In the genomic region with DNA sequence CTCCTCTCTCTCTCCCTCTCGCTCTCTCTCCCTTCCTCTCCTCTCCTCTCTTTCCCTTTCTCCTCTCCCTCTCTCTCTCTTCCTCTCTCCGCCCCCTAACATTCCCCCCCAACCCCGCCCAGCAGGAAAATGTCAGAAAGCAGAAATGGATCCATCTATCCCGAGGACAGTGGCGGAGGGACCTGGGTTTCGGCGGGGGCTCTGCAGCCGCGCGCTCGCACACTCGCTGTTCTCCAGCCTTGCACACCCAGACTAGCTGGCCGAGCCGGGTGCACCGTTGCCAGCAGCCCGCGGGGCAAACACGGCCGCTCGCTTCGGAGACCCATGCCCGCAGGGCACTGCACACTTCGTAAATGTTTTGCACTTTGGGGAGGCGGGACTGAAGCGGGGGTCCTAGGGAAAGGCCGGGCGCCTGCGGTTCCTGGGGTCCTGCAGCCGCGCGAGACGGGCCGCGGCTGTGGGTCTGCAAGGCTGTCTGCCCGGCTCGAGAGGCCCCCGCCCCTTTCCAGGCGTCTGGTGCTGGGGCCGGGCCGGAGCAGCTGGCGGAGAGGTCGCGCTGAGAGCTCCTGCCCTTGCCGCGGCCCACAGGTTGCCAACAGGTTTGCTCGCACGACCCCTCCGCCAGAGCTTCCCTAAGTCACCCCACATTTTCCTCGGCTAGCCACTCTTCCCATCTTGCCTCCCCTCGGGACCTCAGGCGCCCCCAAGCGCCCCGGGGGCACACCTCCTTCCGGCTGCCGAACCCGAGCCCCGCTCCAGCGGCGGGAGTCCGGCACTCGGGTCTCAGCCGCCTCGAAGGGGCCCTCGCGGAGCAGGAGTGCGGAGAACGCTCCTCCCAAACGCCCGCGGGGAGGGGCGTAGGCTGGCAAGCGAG, we compare ENCODE assay signal across 8 cellular contexts. TPM values are rescaled to one million over a fixed set of nuclear protein-coding genes. Genes with fewer than 3 reads are reported as not detected.
A peak's percentile ranks its signal among the peaks of the same experiment; 100 is the strongest.
DNase-seq lines count a peak whose midpoint lies in the region; ATAC-seq and TF ChIP-seq lines count a peak whose summit lies in the region.

No MANE protein-coding gene starts in this region.

- POLR2A ChIA-PET in PC-9 (lab: Charles Lee; ENCODE audit: unreplicated experiment), result interaction anchor here (0.6 to 0.7 kb wide), 2 partner anchors 9 to 1038 kb away, joined by 3 to 4 read pairs; no protein-coding TSS in a partner anchor

- H3K27me3 Mint-ChIP-seq in osteocyte (ENCODE audit: unreplicated experiment), result no peaks in the 10 kb centered on the region

- peaks cover 25% of the 10 kb centered on the region for H3K4me1 Mint-ChIP-seq in osteocyte (ENCODE audit: unreplicated experiment)

- peaks cover 18% of the 10 kb centered on the region for H3K27me3 ChIP-seq in HAP-1 (ENCODE audit: low read depth)
- H3K27me3 ChIP-seq in PC-9 (ENCODE audit: insufficient read depth, low read depth), result peaks cover 42% of the 10 kb centered on the region
- no peaks in the 10 kb centered on the region for H3K27me3 ChIP-seq in vagina

- TF ChIP-seq CTCF in AG09309 (IDR thresholded peaks at IDR 0.05; ENCODE audit: control insufficient read depth, insufficient read depth, low read depth, low read length, missing control alignments) (no peak), PC-9 (conservative IDR thresholded peaks at IDR 0.05) (peak; percentile 62; the same call in 1 of the 2 replicates), osteocyte (IDR thresholded peaks at IDR 0.05) (no peak), vagina (IDR thresholded peaks at IDR 0.05) (no peak)

- peak overlapping the region; percentile 89 for H3K4me2 ChIP-seq in PC-9

- TF ChIP-seq POLR2A in vagina (IDR thresholded peaks at IDR 0.05), result no peak

- DNase-seq in AG09309 (ENCODE audit: low read depth) (no peak), HAP-1 (ENCODE audit: low spot score in 2 of 2) (peak; percentile 54 to 77), PC-9 (peak; percentile 51 to 83), activated gamma-delta T cell treated with Interleukin-2 at 50 U/mL for 16 hours (peak; percentile 59), glomerular visceral epithelial cell (ENCODE audit: extremely low spot score) (peak; percentile 69), osteocyte (ENCODE audit: extremely low spot score, unreplicated experiment) (no peak), vagina (ENCODE audit: extremely low spot score in 2 of 2) (no peak)

- no peak for ATAC-seq in HG02938 (IDR thresholded peaks at IDR 0.05; ENCODE audit: unreplicated experiment)

- no peaks in the 10 kb centered on the region for H3K79me2 ChIP-seq in PC-9 (ENCODE audit: low read depth)

- intact Hi-C loops in PC-9 (cut with micrococcal nuclease; ENCODE audit: unreplicated experiment), result loop anchor here (2.0 to 10.0 kb wide), 5 partner anchors 92 to 976 kb away; no protein-coding TSS in a partner anchor
- intact Hi-C loops in vagina (cut with DNase I), result loop anchor here (10.0 kb wide), 1 partner anchor 224 kb away; no protein-coding TSS in a partner anchor

- no peaks in the 10 kb centered on the region for H3K9me3 ChIP-seq in HAP-1
- H3K9me3 ChIP-seq in PC-9 (ENCODE audit: insufficient read depth, low read depth), result no peaks in the 10 kb centered on the region
- no peaks in the 10 kb centered on the region for H3K9me3 ChIP-seq in vagina

- H3K4me3 ChIP-seq in AG09309 (ENCODE audit: control insufficient read depth, low read depth, low read length) (peak overlapping the region; percentile 72), HAP-1 (peak overlapping the region; percentile 53), PC-9 (peak overlapping the region; percentile 77), vagina (peak overlapping the region; percentile 74 to 75)

- no peaks in the 10 kb centered on the region for H4K20me1 ChIP-seq in PC-9 (ENCODE audit: insufficient read depth)

- no peaks in the 10 kb centered on the region for H3K36me3 Mint-ChIP-seq in osteocyte (ENCODE audit: unreplicated experiment)

- H3K4me1 ChIP-seq in HAP-1, result no peaks in the 10 kb centered on the region; the same call in 1 of the 2 replicates
- H3K4me1 ChIP-seq in PC-9 (replicated peaks; ENCODE audit: insufficient read depth), result no peaks in the 10 kb centered on the region; the same call in 1 of the 2 replicates
- H3K4me1 ChIP-seq in vagina, result peaks cover 33% of the 10 kb centered on the region

- no peaks in the 10 kb centered on the region for H3K9me3 Mint-ChIP-seq in osteocyte (ENCODE audit: unreplicated experiment)

- in situ Hi-C loops in HAP-1 (cut with MboI; ENCODE audit: low sequenced_read_pairs), result no loop called here

- H3K27ac Mint-ChIP-seq in osteocyte (ENCODE audit: unreplicated experiment), result peak overlapping the region; percentile 94

- no peaks in the 10 kb centered on the region for H3K9me2 ChIP-seq in PC-9 (ENCODE audit: insufficient read depth)

- H2AFZ ChIP-seq in PC-9, result peak overlapping the region; percentile 87

- peaks cover 5% of the 10 kb centered on the region; the same call in 1 of the 2 replicates for H3F3A ChIP-seq in PC-9 (ENCODE audit: insufficient read depth, low read depth)

- no TSS peak for BruUV-seq in PC-9 (replicated peaks; lab: Mats Ljungman, UMichigan)

- CTCF ChIA-PET in PC-9 (lab: Charles Lee), result interaction anchor here (0.7 to 1.0 kb wide), 3 partner anchors 93 to 1472 kb away, joined by 3 read pairs; no protein-coding TSS in a partner anchor

- H3K4me3 Mint-ChIP-seq in osteocyte (ENCODE audit: unreplicated experiment), result peak overlapping the region; percentile 94

- H3K27ac ChIP-seq in PC-9 (no peak overlapping the region), vagina (peak overlapping the region; percentile 80)

- H3K36me3 ChIP-seq in HAP-1 (replicated peaks) (no peaks in the 10 kb centered on the region), PC-9 (ENCODE audit: low read depth) (no peaks in the 10 kb centered on the region), vagina (no peaks in the 10 kb centered on the region)

RNA-seq across cellular contexts. Expression of a gene that starts 0.8 kb away (rescaled TPM):
- total RNA-seq in PC-9 (2021), result 17.8 and 28.7 TPM in 2 replicates
- 25.6 and 27.1 TPM in 2 replicates for total RNA-seq in osteocyte
- total RNA-seq in vagina, result 6.6 TPM

Comparison
In these comparisons a context has a peak if more than half of its experiments do, and no peak if none do; other contexts are left out.
1. DNase-seq: peak in HAP-1 (2 of 2), PC-9 (2 of 2), activated gamma-delta T cell treated with Interleukin-2 at 50 U/mL for 16 hours (single experiment) and glomerular visceral epithelial cell (single experiment); none in AG09309 (single experiment), osteocyte (single experiment) and vagina (0 of 2).
2. Peak in every context shown above with its lines, with median percentiles within 50 percentile points of each other: H3K4me3 ChIP-seq.